ENCODE assay signal across 8 cellular contexts in genomic region chr3:120773932-120774331, GRCh38. TPM values are rescaled to one million over a fixed set of nuclear protein-coding genes. Genes with fewer than 3 reads are reported as not detected.
DNase-seq lines count a peak whose midpoint lies in the region; ATAC-seq and TF ChIP-seq lines count a peak whose summit lies in the region.
"Had no signal": no experiment of that assay in that cellular context is flagged by ENCODE, and none has a peak within 500 bp of the region (broad histone marks: within the 10 kb centered on the region; RNA-seq: fewer than 3 reads in every experiment).

No MANE protein-coding gene starts in this region.

- TF ChIP-seq CTCF in foreskin keratinocyte (conservative IDR thresholded peaks at IDR 0.05) (no peak), right lobe of liver (IDR thresholded peaks at IDR 0.05) (no peak), WERI-Rb-1 (IDR thresholded peaks at IDR 0.05; ENCODE audit: low read depth, low read length) (no peak)

- DNase-seq in HT1080 (ENCODE audit: low read depth) (peak; percentile 81), foreskin keratinocyte (peak in 1 of 2 donors; percentile 39), right lobe of liver (no peak), SHP77 (lab: John Stamatoyannopoulos, UW) (no peak), WERI-Rb-1 (no peak)
- DNase-seq: left ventricle myocardium superior had no signal

- H3K4me3 ChIP-seq in right lobe of liver (no peak overlapping the region), WERI-Rb-1 (ENCODE audit: low read depth, low read length) (no peak overlapping the region)

- H3K36me3 ChIP-seq in right lobe of liver (no peaks in the 10 kb centered on the region), WERI-Rb-1 (peaks cover 26% of the 10 kb centered on the region)

- peaks cover 5% of the 10 kb centered on the region for H3K4me1 ChIP-seq in foreskin keratinocyte
- no peaks in the 10 kb centered on the region for H3K4me1 ChIP-seq in right lobe of liver

- H3K27ac ChIP-seq in foreskin keratinocyte (no peak overlapping the region), right lobe of liver (no peak overlapping the region), WERI-Rb-1 (no peak overlapping the region)

- H3K27me3 ChIP-seq in foreskin keratinocyte (no peaks in the 10 kb centered on the region), right lobe of liver (no peaks in the 10 kb centered on the region), WERI-Rb-1 (ENCODE audit: insufficient read depth, low read depth, severe bottlenecking) (no peaks in the 10 kb centered on the region)

- no peaks in the 10 kb centered on the region for H3K9me3 ChIP-seq in right lobe of liver
- no peaks in the 10 kb centered on the region for H3K9me3 ChIP-seq in WERI-Rb-1 (ENCODE audit: severe bottlenecking)

- intact Hi-C loops in right lobe of liver (cut with DNase I) = no loop called here

- TF ChIP-seq POLR2A in right lobe of liver (IDR thresholded peaks at IDR 0.05) = no peak

- ATAC-seq in GM18909 (IDR thresholded peaks at IDR 0.05; ENCODE audit: poor library complexity, unreplicated experiment) (peak; percentile 94), HG02571 (IDR thresholded peaks at IDR 0.05; ENCODE audit: unreplicated experiment) (peak; percentile 45), foreskin keratinocyte (peak; percentile 86), right lobe of liver (no peak)
- ATAC-seq: left ventricle myocardium superior had no signal

RNA-seq across cellular contexts. Expression of gene GTF2E1, which starts 31.4 kb away (rescaled TPM):
- total RNA-seq in HT1080 (2014; rRNA removed; shearing (Covaris generic)) = 17.2 and 26.0 TPM in 2 replicates
- 21.0 and 25.4 TPM in 2 replicates for polyA plus RNA-seq in HT1080 (2015; cell fraction: cytosol; rRNA removed)
- polyA plus RNA-seq in HT1080 (2015; cell fraction: nucleus; rRNA removed) = 31.0 and 32.5 TPM in 2 replicates
- total RNA-seq in foreskin keratinocyte (10.9 and 12.4 TPM in 2 replicates), right lobe of liver (1 to 10 TPM; 5.0 to 8.9 (median 6.4) TPM)
- polyA plus RNA-seq in foreskin keratinocyte = 4.7 and 6.2 TPM in 2 replicates

RNA-seq across cellular contexts. Expression of gene RABL3, which starts 31.6 kb away (rescaled TPM):
- total RNA-seq in HT1080 (2014; rRNA removed; shearing (Covaris generic)) = 20.7 and 26.1 TPM in 2 replicates
- polyA plus RNA-seq in HT1080 (2015; cell fraction: cytosol; rRNA removed) = 20.5 and 22.4 TPM in 2 replicates
- polyA plus RNA-seq in HT1080 (2015; cell fraction: nucleus; rRNA removed) = 15.3 and 17.6 TPM in 2 replicates
- 17.8 and 18.9 TPM in 2 replicates for total RNA-seq in foreskin keratinocyte
- polyA plus RNA-seq in foreskin keratinocyte = 7.6 and 8.6 TPM in 2 replicates
- 10 to 100 TPM; 12.0 to 18.4 (median 13.2) TPM for total RNA-seq in right lobe of liver

Comparison
In these comparisons a context has a peak if more than half of its experiments do, and no peak if none do; other contexts are left out.
1. ATAC-seq: peak in GM18909 (single experiment), HG02571 (single experiment) and foreskin keratinocyte (single experiment); none in right lobe of liver (0 of 4).